Comparison of ENCODE assay signal across 1 cellular context in genomic region chr18:12377556-12378553, GRCh38.
TF ChIP-seq lines count a peak whose summit lies in the region.

No MANE protein-coding gene starts in this region.

TF ChIP-seq in HepG2, 621 proteins besides CTCF, POLR2A, EP300 and RAD21 (continued from another document and continues in another):
- TF ChIP-seq NCOA2 (CRISPR knock-in tag; IDR thresholded peaks at IDR 0.05): no peak
- TF ChIP-seq ZNF784 (CRISPR knock-in tag; IDR thresholded peaks at IDR 0.05; ENCODE audit: borderline replicate concordance): no peak
- TF ChIP-seq SATB2 (CRISPR knock-in tag; IDR thresholded peaks at IDR 0.05): no peak
- TF ChIP-seq FUBP1 (CRISPR knock-in tag; IDR thresholded peaks at IDR 0.05; ENCODE audit: borderline replicate concordance): no peak
- TF ChIP-seq ZNF12 (CRISPR knock-in tag; IDR thresholded peaks at IDR 0.05): peak; percentile 59; the same call in 1 of the 2 replicates
- TF ChIP-seq TFDP2 (CRISPR knock-in tag; IDR thresholded peaks at IDR 0.05): 0 out of 2 replicates have a peak, but pooled peaks have one; percentile 31
- no peak for TF ChIP-seq SP4 (CRISPR knock-in tag; IDR thresholded peaks at IDR 0.05)
- TF ChIP-seq TSC22D2 (CRISPR knock-in tag; IDR thresholded peaks at IDR 0.05; ENCODE audit: borderline replicate concordance): no peak
- TF ChIP-seq ELF4 (CRISPR knock-in tag; IDR thresholded peaks at IDR 0.05; ENCODE audit: borderline replicate concordance): no peak
- no peak for TF ChIP-seq HNRNPUL1 (IDR thresholded peaks at IDR 0.05; ENCODE audit: low read depth, low read length)
- no peak for TF ChIP-seq ZNF691 (CRISPR knock-in tag; IDR thresholded peaks at IDR 0.05; ENCODE audit: borderline replicate concordance, low read depth)
- TF ChIP-seq KDM6A (CRISPR knock-in tag; IDR thresholded peaks at IDR 0.05; ENCODE audit: low read depth): peak; percentile 22; the same call in 1 of the 2 replicates
- peak; percentile 44 for TF ChIP-seq NFYC (CRISPR knock-in tag; IDR thresholded peaks at IDR 0.05)
- TF ChIP-seq RARA (CRISPR knock-in tag; IDR thresholded peaks at IDR 0.05): peak; percentile 45; the same call in 1 of the 2 replicates
- TF ChIP-seq KDM3A (CRISPR knock-in tag; IDR thresholded peaks at IDR 0.05; ENCODE audit: low read depth): no peak; the same call in 1 of the 2 replicates
- peak; percentile 83 for TF ChIP-seq ZNF501 (CRISPR knock-in tag; IDR thresholded peaks at IDR 0.05)
- TF ChIP-seq REPIN1 (CRISPR knock-in tag; IDR thresholded peaks at IDR 0.05; ENCODE audit: borderline replicate concordance, low read depth): no peak
- TF ChIP-seq ZNF557 (CRISPR knock-in tag; IDR thresholded peaks at IDR 0.05): no peak
- TF ChIP-seq NFE2L2 (IDR thresholded peaks at IDR 0.05; ENCODE audit: low read length): peak; percentile 71
- TF ChIP-seq ZNF850 (CRISPR knock-in tag; conservative IDR thresholded peaks at IDR 0.05): no peak
- no peak for TF ChIP-seq ZNF362 (CRISPR knock-in tag; IDR thresholded peaks at IDR 0.05; ENCODE audit: borderline replicate concordance)
- no peak for TF ChIP-seq FOXP1 (IDR thresholded peaks at IDR 0.05)
- TF ChIP-seq FOXP1 (CRISPR knock-in tag; IDR thresholded peaks at IDR 0.05): no peak
- TF ChIP-seq GRHL1 (CRISPR knock-in tag; conservative IDR thresholded peaks at IDR 0.05): no peak
- peak; percentile 48; the same call in 1 of the 2 replicates for TF ChIP-seq FOXO1 (CRISPR knock-in tag; IDR thresholded peaks at IDR 0.05)
- TF ChIP-seq MYNN (CRISPR knock-in tag; IDR thresholded peaks at IDR 0.05; ENCODE audit: low read depth): no peak
- TF ChIP-seq ZNF558 (CRISPR knock-in tag; IDR thresholded peaks at IDR 0.05; ENCODE audit: borderline replicate concordance): no peak
- TF ChIP-seq ZGPAT (CRISPR knock-in tag; IDR thresholded peaks at IDR 0.05): peak; percentile 43; the same call in 1 of the 2 replicates
- TF ChIP-seq ARHGAP35 (CRISPR knock-in tag; IDR thresholded peaks at IDR 0.05; ENCODE audit: borderline replicate concordance): no peak
- no peak for TF ChIP-seq MED8 (CRISPR knock-in tag; IDR thresholded peaks at IDR 0.05; ENCODE audit: insufficient replicate concordance)
- peak; percentile 3; the same call in 1 of the 2 replicates for TF ChIP-seq ZNF687 (CRISPR knock-in tag; IDR thresholded peaks at IDR 0.05)
- TF ChIP-seq FOXP4 (CRISPR knock-in tag; IDR thresholded peaks at IDR 0.05): peak; percentile 6; the same call in 1 of the 2 replicates
- TF ChIP-seq STAT6 (CRISPR knock-in tag; IDR thresholded peaks at IDR 0.05; ENCODE audit: borderline replicate concordance): no peak
- no peak for TF ChIP-seq ZNF260 (CRISPR knock-in tag; IDR thresholded peaks at IDR 0.05; ENCODE audit: borderline replicate concordance, low read depth)
- TF ChIP-seq CSRNP1 (CRISPR knock-in tag; IDR thresholded peaks at IDR 0.05): no peak
- TF ChIP-seq CREM (IDR thresholded peaks at IDR 0.05): no peak; the same call in 1 of the 2 replicates
- TF ChIP-seq CREM (CRISPR knock-in tag; IDR thresholded peaks at IDR 0.05): no peak
- TF ChIP-seq ZNF598 (CRISPR knock-in tag; IDR thresholded peaks at IDR 0.05; ENCODE audit: borderline replicate concordance): no peak
